Comparison of ENCODE assay signal across 11 cellular contexts in genomic region chr19:47780215-47780551, GRCh38. TPM values are rescaled to one million over a fixed set of nuclear protein-coding genes. Genes with fewer than 3 reads are reported as not detected.
A peak's percentile ranks its signal among the peaks of the same experiment; 100 is the strongest.
DNase-seq lines count a peak whose midpoint lies in the region; ATAC-seq and TF ChIP-seq lines count a peak whose summit lies in the region.
"Had no signal": no experiment of that assay in that cellular context is flagged by ENCODE, and none has a peak within 500 bp of the region (broad histone marks: within the 10 kb centered on the region; RNA-seq: fewer than 3 reads in every experiment).

No MANE protein-coding gene starts in this region.

- WGBS in GM23248 (ENCODE audit: low coverage in 1 of 2, low lambda C conversion rate in 2 of 2, missing lambda C conversion rate in 2 of 2), 2 experiments: 72 to 78% methylated on average over 8 to 9 of the region's 9 CpGs
- 34% methylated on average over 7 of the region's 9 CpGs; no CpG with 5 or more reads in 1 of the 2 donors for WGBS in gastroesophageal sphincter (ENCODE audit: low coverage in 1 of 2), 2 donors

- 0 out of 2 replicates have a peak overlapping the region, but pooled peaks have one; percentile 18 for H2AFZ ChIP-seq in GM23248
- H2AFZ ChIP-seq in Karpas-422 (ENCODE audit: low read length): no peak overlapping the region

- peaks cover 25% of the 10 kb centered on the region for H3K36me3 Mint-ChIP-seq in activated CD8-positive, alpha-beta T cell treated with anti-CD3 and anti-CD28 coated beads for 36 hours (ENCODE audit: low read depth)

- H3K27ac Mint-ChIP-seq in activated CD8-positive, alpha-beta T cell treated with anti-CD3 and anti-CD28 coated beads for 36 hours: peak overlapping the region; percentile 44

- H3F3A ChIP-seq in GM23248 (ENCODE audit: insufficient read depth): 0 out of 2 replicates have a peak, but pooled peaks cover 13% of the 10 kb centered on the region

- CTCF ChIA-PET in activated CD8-positive, alpha-beta T cell treated with anti-CD3 and anti-CD28 coated beads for 36 hours (lab: Charles Lee): interaction anchor here (0.9 kb wide), 1 partner anchor 67 kb away, joined by 3 read pairs; no protein-coding TSS in a partner anchor

- in situ Hi-C loops in GM23248 (cut with MboI): loop anchor here (5.0 kb wide), 1 partner anchor 68 kb away; the partner anchor contains the start of gene EHD2

- no peak for TF ChIP-seq EP300 in gastroesophageal sphincter (IDR thresholded peaks at IDR 0.05)

- POLR2A ChIA-PET in activated CD8-positive, alpha-beta T cell treated with anti-CD3 and anti-CD28 coated beads for 36 hours (lab: Charles Lee): interaction anchor here (1.1 to 1.5 kb wide), 3 partner anchors 8 to 34 kb away, joined by 4 to 5 read pairs (median 4); partner anchors contain the start of gene NOP53

- TF ChIP-seq CTCF in activated CD8-positive, alpha-beta T cell treated with anti-CD3 and anti-CD28 coated beads for 36 hours (IDR thresholded peaks at IDR 0.05): no peak
- TF ChIP-seq CTCF in gastroesophageal sphincter (IDR thresholded peaks at IDR 0.05): no peak

- H3K27ac ChIP-seq in GM23248 (no peak overlapping the region), gastroesophageal sphincter (peak overlapping the region; percentile 93 to 98 (median 96)), Karpas-422 (ENCODE audit: low read length) (no peak overlapping the region)
- H3K27ac ChIP-seq: neutrophil had no signal

- H3K4me1 ChIP-seq in GM23248 (ENCODE audit: insufficient read depth) (no peaks in the 10 kb centered on the region), gastroesophageal sphincter (peaks cover 3 to 69% (median 24%) of the 10 kb centered on the region in 3 donors), Karpas-422 (ENCODE audit: low read length) (peaks cover 7% of the 10 kb centered on the region)

- no peak for ATAC-seq in activated CD8-positive, alpha-beta T cell treated with anti-CD3 and anti-CD28 coated beads for 36 hours
- ATAC-seq in gastroesophageal sphincter (no peak), GM19467 (IDR thresholded peaks at IDR 0.05; ENCODE audit: unreplicated experiment) (no peak)

- H3K4me3 ChIP-seq in GM23248 (peak overlapping the region; percentile 96), gastroesophageal sphincter (peak overlapping the region; percentile 81 to 93), skeletal muscle cell (ENCODE audit: low read depth, low read length) (peak overlapping the region; percentile 93), Karpas-422 (ENCODE audit: low read length) (no peak overlapping the region)

- H3K9me2 ChIP-seq in GM23248 (ENCODE audit: insufficient read depth) (no peaks in the 10 kb centered on the region), Karpas-422 (replicated peaks; ENCODE audit: insufficient read depth, low read length) (no peaks in the 10 kb centered on the region)

- intact Hi-C loops in activated CD8-positive, alpha-beta T cell treated with anti-CD3 and anti-CD28 coated beads for 36 hours (cut with micrococcal nuclease): no loop called here

- H3K36me3 ChIP-seq in GM23248 (ENCODE audit: low read depth) (peaks cover 9% of the 10 kb centered on the region; the same call in 1 of the 2 replicates), gastroesophageal sphincter (peaks cover 0 to 43% of the 10 kb centered on the region in 2 donors), Karpas-422 (ENCODE audit: insufficient read depth, low read length) (no peaks in the 10 kb centered on the region)

- H3K4me1 Mint-ChIP-seq in activated CD8-positive, alpha-beta T cell treated with anti-CD3 and anti-CD28 coated beads for 36 hours (ENCODE audit: low read depth): peaks cover 28% of the 10 kb centered on the region

- H3K9ac ChIP-seq in GM23248 (peak overlapping the region; percentile 93), Karpas-422 (ENCODE audit: low read length) (no peak overlapping the region)

- H3K9me3 Mint-ChIP-seq in activated CD8-positive, alpha-beta T cell treated with anti-CD3 and anti-CD28 coated beads for 36 hours: no peaks in the 10 kb centered on the region

- peak overlapping the region; percentile 96 for H3K4me3 Mint-ChIP-seq in activated CD8-positive, alpha-beta T cell treated with anti-CD3 and anti-CD28 coated beads for 36 hours

- H3K4me2 ChIP-seq in GM23248 (ENCODE audit: unreplicated experiment) (peak overlapping the region; percentile 79), Karpas-422 (ENCODE audit: low read depth, low read length, poor library complexity, severe bottlenecking) (no peak overlapping the region)

- no peak for DNase-seq in GM23248
- DNase-seq in activated CD8-positive, alpha-beta T cell treated with anti-CD3 and anti-CD28 coated beads for 36 hours: no peak
- DNase-seq in skeletal muscle cell (ENCODE audit: low read depth): no peak
- DNase-seq in Karpas-422: no peak
- no peak for DNase-seq in HK-2 (ENCODE audit: unreplicated experiment)
- DNase-seq in NCI-H345 (lab: John Stamatoyannopoulos, UW): no peak
- DNase-seq: activated gamma-delta T cell treated with Interleukin-2 at 50 U/mL for 16 hours, NCI-H82 had no signal

- TF ChIP-seq POLR2A in gastroesophageal sphincter (IDR thresholded peaks at IDR 0.05): no peak

- H3K27me3 Mint-ChIP-seq in activated CD8-positive, alpha-beta T cell treated with anti-CD3 and anti-CD28 coated beads for 36 hours: no peaks in the 10 kb centered on the region

- H3K79me2 ChIP-seq in GM23248 (ENCODE audit: insufficient read depth) (peaks cover 46% of the 10 kb centered on the region), Karpas-422 (ENCODE audit: low read length) (no peaks in the 10 kb centered on the region)

- H3K9me3 ChIP-seq in GM23248 (ENCODE audit: low read depth): no peaks in the 10 kb centered on the region
- H3K9me3 ChIP-seq in gastroesophageal sphincter: no peaks in the 10 kb centered on the region
- H3K9me3 ChIP-seq in Karpas-422 (ENCODE audit: low read length): no peaks in the 10 kb centered on the region
- H3K9me3 ChIP-seq: neutrophil had no signal

- H4K20me1 ChIP-seq in GM23248 (ENCODE audit: insufficient read depth) (peaks cover 6% of the 10 kb centered on the region; the same call in 1 of the 2 replicates), Karpas-422 (ENCODE audit: insufficient read depth, low read depth, low read length) (no peaks in the 10 kb centered on the region)

- H3K27me3 ChIP-seq in GM23248 (replicated peaks; ENCODE audit: insufficient read depth): no peaks in the 10 kb centered on the region
- no peaks in the 10 kb centered on the region for H3K27me3 ChIP-seq in gastroesophageal sphincter
- no peaks in the 10 kb centered on the region for H3K27me3 ChIP-seq in Karpas-422 (ENCODE audit: low read length)

RNA-seq across cellular contexts. Expression of gene SELENOW, which starts 1.7 kb away (rescaled TPM):
- total RNA-seq in GM23248 (2014; rRNA removed; shearing (Covaris generic)): 436 and 571 TPM in 2 replicates
- polyA plus RNA-seq in GM23248 (2016; fragmentation: Nextera tagmentation; extraction: Ambion mirVana): 558 and 561 TPM in 2 replicates
- 100 to 1,000 TPM; 105 to 106 TPM for total RNA-seq in activated CD8-positive, alpha-beta T cell treated with anti-CD3 and anti-CD28 coated beads for 36 hours
- total RNA-seq in gastroesophageal sphincter: 1,000 to 10,000 TPM; 1,196 to 1,646 (median 1,370) TPM
- 3.5 and 4.1 TPM in 2 replicates for total RNA-seq in Karpas-422 (2014; rRNA removed; shearing (Covaris generic); ENCODE audit: low replicate concordance)

RNA-seq across cellular contexts. Expression of gene TPRX1, which starts 24.2 kb away (rescaled TPM):
- not detected in 2 replicates for total RNA-seq in GM23248 (2014; rRNA removed; shearing (Covaris generic))
- not detected in 2 replicates for polyA plus RNA-seq in GM23248 (2016; fragmentation: Nextera tagmentation; extraction: Ambion mirVana)
- total RNA-seq in activated CD8-positive, alpha-beta T cell treated with anti-CD3 and anti-CD28 coated beads for 36 hours: not detected
- not detected for total RNA-seq in gastroesophageal sphincter
- not detected in 2 replicates for total RNA-seq in Karpas-422 (2014; rRNA removed; shearing (Covaris generic); ENCODE audit: low replicate concordance)

RNA-seq across cellular contexts. Expression of gene NOP53, which starts 34.8 kb away (rescaled TPM):
- 58.3 and 62.8 TPM in 2 replicates for total RNA-seq in GM23248 (2014; rRNA removed; shearing (Covaris generic))
- polyA plus RNA-seq in GM23248 (2016; fragmentation: Nextera tagmentation; extraction: Ambion mirVana): 39.8 and 40.7 TPM in 2 replicates
- 100 to 1,000 TPM; 300 to 301 TPM for total RNA-seq in activated CD8-positive, alpha-beta T cell treated with anti-CD3 and anti-CD28 coated beads for 36 hours
- total RNA-seq in gastroesophageal sphincter: 100 to 1,000 TPM; 332 to 592 (median 362) TPM
- total RNA-seq in Karpas-422 (2014; rRNA removed; shearing (Covaris generic); ENCODE audit: low replicate concordance): 145 and 293 TPM in 2 replicates

RNA-seq across cellular contexts. Expression of gene CRX, which starts 41.6 kb away (rescaled TPM):
- total RNA-seq in GM23248 (2014; rRNA removed; shearing (Covaris generic)): not detected in 2 replicates
- polyA plus RNA-seq in GM23248 (2016; fragmentation: Nextera tagmentation; extraction: Ambion mirVana): not detected in 2 replicates
- not detected for total RNA-seq in activated CD8-positive, alpha-beta T cell treated with anti-CD3 and anti-CD28 coated beads for 36 hours
- not detected for total RNA-seq in gastroesophageal sphincter
- total RNA-seq in Karpas-422 (2014; rRNA removed; shearing (Covaris generic); ENCODE audit: low replicate concordance): not detected in 2 replicates

Comparison
In these comparisons a context has a peak if more than half of its experiments do, and no peak if none do; other contexts are left out.
1. H3K27ac ChIP-seq: peak in gastroesophageal sphincter (4 of 4); none in GM23248 (single experiment) and Karpas-422 (single experiment).
2. RNA of gene SELENOW, which starts 1.7 kb away (total RNA-seq): 1,196 to 1,646 TPM in gastroesophageal sphincter, 436 to 571 TPM in GM23248 and 105 to 106 TPM in activated CD8-positive, alpha-beta T cell treated with anti-CD3 and anti-CD28 coated beads for 36 hours; 3.5 to 4.1 TPM in Karpas-422; every median in the first group is over 10 times any median in the second.